ENCODE assay signal across 18 cellular contexts in genomic region chr15:41259546-41260189, GRCh38. TPM values are rescaled to one million over a fixed set of nuclear protein-coding genes. Genes with fewer than 3 reads are reported as not detected.
DNase-seq lines count a peak whose midpoint lies in the region; ATAC-seq and TF ChIP-seq lines count a peak whose summit lies in the region.
"Had no signal": no experiment of that assay in that cellular context is flagged by ENCODE, and none has a peak within 500 bp of the region (broad histone marks: within the 10 kb centered on the region; RNA-seq: fewer than 3 reads in every experiment).

No MANE protein-coding gene starts in this region.

- no peaks in the 10 kb centered on the region for H4K20me1 ChIP-seq in DOHH2 (ENCODE audit: control insufficient read depth, insufficient read depth, low read depth, low read length)

- no peaks in the 10 kb centered on the region for H3K27me3 Mint-ChIP-seq in activated CD4-positive, alpha-beta T cell treated with anti-CD3 and anti-CD28 coated beads, Interleukin-2, amount 10 ng/mL, durations not matched to agents 24 days and 14 days
- H3K27me3 Mint-ChIP-seq: activated T-helper 17 cell treated with anti-CD3 and anti-CD28 coated beads, Interleukin-2, amount 50 U/mL, for 72 hours had no signal

- peak overlapping the region; percentile 90 for H3K4me2 ChIP-seq in DOHH2 (ENCODE audit: low read length)
- H3K4me2 ChIP-seq: neural progenitor cell had no signal

- H3K27ac Mint-ChIP-seq in stimulated activated effector memory CD8-positive, alpha-beta T cell treated with anti-CD3 and anti-CD28 coated beads, Interleukin-12 subunit alpha, Interleukin-12 subunit beta, amount 100 ng/mL, for 72 hours: peak overlapping the region; percentile 37
- no peak overlapping the region for H3K27ac Mint-ChIP-seq in activated CD4-positive, alpha-beta T cell treated with anti-CD3 and anti-CD28 coated beads, Interleukin-2, amount 10 ng/mL, durations not matched to agents 24 days and 14 days
- H3K27ac Mint-ChIP-seq: activated T-helper 17 cell treated with anti-CD3 and anti-CD28 coated beads, Interleukin-2, amount 50 U/mL, for 72 hours; neural progenitor cell had no signal

- H3K9me3 Mint-ChIP-seq in stimulated activated effector memory CD8-positive, alpha-beta T cell treated with anti-CD3 and anti-CD28 coated beads, Interleukin-12 subunit alpha, Interleukin-12 subunit beta, amount 100 ng/mL, for 72 hours: no peaks in the 10 kb centered on the region
- H3K9me3 Mint-ChIP-seq in activated CD4-positive, alpha-beta T cell treated with anti-CD3 and anti-CD28 coated beads, Interleukin-2, amount 10 ng/mL, durations not matched to agents 24 days and 14 days: no peaks in the 10 kb centered on the region
- H3K9me3 Mint-ChIP-seq: activated T-helper 17 cell treated with anti-CD3 and anti-CD28 coated beads, Interleukin-2, amount 50 U/mL, for 72 hours; neural progenitor cell had no signal

- H3K36me3 ChIP-seq in DOHH2 (ENCODE audit: control insufficient read depth, low read length) (peaks cover 29% of the 10 kb centered on the region), RWPE2 (ENCODE audit: low read depth) (peaks cover 77% of the 10 kb centered on the region), right lobe of liver (peaks cover 0 to 33% (median 13%) of the 10 kb centered on the region in 4 donors)
- H3K36me3 ChIP-seq: neural progenitor cell had no signal

- H3K4me3 Mint-ChIP-seq in stimulated activated effector memory CD8-positive, alpha-beta T cell treated with anti-CD3 and anti-CD28 coated beads, Interleukin-12 subunit alpha, Interleukin-12 subunit beta, amount 100 ng/mL, for 72 hours: no peak overlapping the region
- H3K4me3 Mint-ChIP-seq in activated CD4-positive, alpha-beta T cell treated with anti-CD3 and anti-CD28 coated beads, Interleukin-2, amount 10 ng/mL, durations not matched to agents 24 days and 14 days: no peak overlapping the region
- H3K4me3 Mint-ChIP-seq: activated T-helper 17 cell treated with anti-CD3 and anti-CD28 coated beads, Interleukin-2, amount 50 U/mL, for 72 hours; neural progenitor cell had no signal

- H3K36me3 Mint-ChIP-seq in stimulated activated effector memory CD8-positive, alpha-beta T cell treated with anti-CD3 and anti-CD28 coated beads, Interleukin-12 subunit alpha, Interleukin-12 subunit beta, amount 100 ng/mL, for 72 hours: peaks cover 46% of the 10 kb centered on the region
- peaks cover 25% of the 10 kb centered on the region for H3K36me3 Mint-ChIP-seq in activated CD4-positive, alpha-beta T cell treated with anti-CD3 and anti-CD28 coated beads, Interleukin-2, amount 10 ng/mL, durations not matched to agents 24 days and 14 days (ENCODE audit: low read depth)

- no peaks in the 10 kb centered on the region for H3K4me1 Mint-ChIP-seq in stimulated activated effector memory CD8-positive, alpha-beta T cell treated with anti-CD3 and anti-CD28 coated beads, Interleukin-12 subunit alpha, Interleukin-12 subunit beta, amount 100 ng/mL, for 72 hours
- H3K4me1 Mint-ChIP-seq in activated CD4-positive, alpha-beta T cell treated with anti-CD3 and anti-CD28 coated beads, Interleukin-2, amount 10 ng/mL, durations not matched to agents 24 days and 14 days: peaks cover 5% of the 10 kb centered on the region
- H3K4me1 Mint-ChIP-seq: activated T-helper 17 cell treated with anti-CD3 and anti-CD28 coated beads, Interleukin-2, amount 50 U/mL, for 72 hours had no signal

- intact Hi-C loops in right lobe of liver (cut with DNase I): no loop called here
- intact Hi-C loops in activated CD4-positive, alpha-beta T cell treated with anti-CD3 and anti-CD28 coated beads, Interleukin-2, amount 10 ng/mL, durations not matched to agents 24 days and 14 days (cut with micrococcal nuclease): no loop called here

- 25% methylated on average over 12 of the region's 12 CpGs for WGBS in right lobe of liver (ENCODE audit: insufficient coverage, low coverage, low lambda C conversion rate, missing lambda C conversion rate)

- H3K27ac ChIP-seq in DOHH2 (ENCODE audit: low read depth, low read length): peak overlapping the region; percentile 71
- H3K27ac ChIP-seq in RWPE2 (ENCODE audit: poor library complexity, severe bottlenecking): peak overlapping the region; percentile 26
- peak overlapping the region; percentile 67 to 96 (median 93) for H3K27ac ChIP-seq in right lobe of liver
- H3K27ac ChIP-seq: neural progenitor cell had no signal

- ATAC-seq in RWPE2 (ENCODE audit: low read depth): no peak
- peak; percentile 71 to 89 (median 76) for ATAC-seq in right lobe of liver
- ATAC-seq in stimulated activated effector memory CD8-positive, alpha-beta T cell treated with anti-CD3 and anti-CD28 coated beads, Interleukin-12 subunit alpha, Interleukin-12 subunit beta, amount 100 ng/mL, for 72 hours: no peak
- no peak for ATAC-seq in GM19023 (IDR thresholded peaks at IDR 0.05; ENCODE audit: unreplicated experiment)
- ATAC-seq in HG03354 (IDR thresholded peaks at IDR 0.05; ENCODE audit: poor library complexity, severe bottlenecking, unreplicated experiment): no peak
- ATAC-seq: activated T-helper 17 cell treated with anti-CD3 and anti-CD28 coated beads, Interleukin-2, amount 50 U/mL, for 72 hours had no signal

- peaks cover 11% of the 10 kb centered on the region for H3F3A ChIP-seq in DOHH2 (ENCODE audit: control insufficient read depth, insufficient read depth)

- TF ChIP-seq CTCF in DOHH2 (IDR thresholded peaks at IDR 0.05; ENCODE audit: low read depth, low read length, poor library complexity, severe bottlenecking) (no peak), RWPE2 (IDR thresholded peaks at IDR 0.05; ENCODE audit: poor library complexity, severe bottlenecking) (no peak), right lobe of liver (IDR thresholded peaks at IDR 0.05) (no peak)

- H3K4me1 ChIP-seq in DOHH2 (ENCODE audit: control insufficient read depth, low read length) (peaks cover 27% of the 10 kb centered on the region), RWPE2 (ENCODE audit: insufficient read depth, poor library complexity, severe bottlenecking) (peaks cover 28% of the 10 kb centered on the region), right lobe of liver (peaks cover 0 to 90% (median 24%) of the 10 kb centered on the region in 4 donors)

- no peaks in the 10 kb centered on the region for H3K9me2 ChIP-seq in DOHH2 (replicated peaks; ENCODE audit: control insufficient read depth, low read length)

- DNase-seq in RWPE2 (ENCODE audit: low spot score) (no peak), right lobe of liver (peak; percentile 82 to 93 (median 91)), SIG-M5 (lab: John Stamatoyannopoulos, UW) (no peak)
- no peak for DNase-seq in stimulated activated effector memory CD8-positive, alpha-beta T cell treated with anti-CD3 and anti-CD28 coated beads, Interleukin-12 subunit alpha, Interleukin-12 subunit beta, amount 100 ng/mL, for 72 hours (ENCODE audit: low spot score in 2 of 2)
- no peak for DNase-seq in activated CD4-positive, alpha-beta T cell treated with anti-CD3 and anti-CD28 coated beads, Interleukin-2, amount 10 ng/mL, durations not matched to agents 24 days and 14 days
- DNase-seq: activated CD8-positive, alpha-beta memory T cell treated with anti-CD3 and anti-CD28 coated beads for 24 hours; cerebellar nuclear complex; H7; NCI-H1694; NCI-H510A; stimulated activated CD4-positive, alpha-beta T cell treated with anti-CD3 and anti-CD28 coated beads, Interleukin-2, amount 100 ng/mL, for 48 hours had no signal

- H3K9me3 ChIP-seq in DOHH2 (ENCODE audit: control insufficient read depth, insufficient read depth, low read length) (no peaks in the 10 kb centered on the region), RWPE2 (ENCODE audit: severe bottlenecking) (no peaks in the 10 kb centered on the region), right lobe of liver (no peaks in the 10 kb centered on the region)

- no peaks in the 10 kb centered on the region for H3K27me3 ChIP-seq in DOHH2 (ENCODE audit: control insufficient read depth, low read length)
- no peaks in the 10 kb centered on the region for H3K27me3 ChIP-seq in RWPE2 (ENCODE audit: insufficient read depth, poor library complexity, severe bottlenecking)
- no peaks in the 10 kb centered on the region for H3K27me3 ChIP-seq in right lobe of liver
- H3K27me3 ChIP-seq: neural progenitor cell had no signal

- TF ChIP-seq POLR2A in right lobe of liver (IDR thresholded peaks at IDR 0.05): no peak

- H3K4me3 ChIP-seq in DOHH2 (ENCODE audit: low read length) (peak overlapping the region; percentile 61), RWPE2 (ENCODE audit: severe bottlenecking) (no peak overlapping the region), right lobe of liver (peak overlapping the region in 1 of 3 donors; percentile 4)
- H3K4me3 ChIP-seq: neural progenitor cell had no signal

- H3K79me2 ChIP-seq in DOHH2 (ENCODE audit: control insufficient read depth, low read length): no peaks in the 10 kb centered on the region

RNA-seq across cellular contexts. Expression of gene CHP1, which starts 28.6 kb away (rescaled TPM):
- total RNA-seq in right lobe of liver: 100 to 1,000 TPM; 137 to 270 (median 205) TPM
- 47.4 and 47.8 TPM in 2 replicates for total RNA-seq in activated CD4-positive, alpha-beta T cell treated with anti-CD3 and anti-CD28 coated beads, Interleukin-2, amount 10 ng/mL, durations not matched to agents 24 days and 14 days

RNA-seq across cellular contexts. Expression of gene EXD1, which starts 29.1 kb away (rescaled TPM):
- total RNA-seq in right lobe of liver: under 1 TPM in 1 of 6 experiments, not detected in 5; 0.22 TPM
- not detected in 2 replicates for total RNA-seq in activated CD4-positive, alpha-beta T cell treated with anti-CD3 and anti-CD28 coated beads, Interleukin-2, amount 10 ng/mL, durations not matched to agents 24 days and 14 days
- total RNA-seq: HT1080, lung microvascular endothelial cell had no signal

Comparison
In these comparisons a context has a peak if more than half of its experiments do, and no peak if none do; other contexts are left out.
1. H3K27ac ChIP-seq: peak in every context shown above with its lines; median percentile 93 in right lobe of liver; 71 in DOHH2; 26 in RWPE2.
2. ATAC-seq: peak in right lobe of liver (4 of 4); none in RWPE2 (single experiment), stimulated activated effector memory CD8-positive, alpha-beta T cell treated with anti-CD3 and anti-CD28 coated beads, Interleukin-12 subunit alpha, Interleukin-12 subunit beta, amount 100 ng/mL, for 72 hours (single experiment), GM19023 (single experiment) and HG03354 (single experiment).
3. DNase-seq: peak in right lobe of liver (3 of 3); none in RWPE2 (single experiment), stimulated activated effector memory CD8-positive, alpha-beta T cell treated with anti-CD3 and anti-CD28 coated beads, Interleukin-12 subunit alpha, Interleukin-12 subunit beta, amount 100 ng/mL, for 72 hours (0 of 2), SIG-M5 (single experiment) and activated CD4-positive, alpha-beta T cell treated with anti-CD3 and anti-CD28 coated beads, Interleukin-2, amount 10 ng/mL, durations not matched to agents 24 days and 14 days (single experiment).